Comparison of ENCODE assay signal across 2 cellular contexts in the genomic region with DNA sequence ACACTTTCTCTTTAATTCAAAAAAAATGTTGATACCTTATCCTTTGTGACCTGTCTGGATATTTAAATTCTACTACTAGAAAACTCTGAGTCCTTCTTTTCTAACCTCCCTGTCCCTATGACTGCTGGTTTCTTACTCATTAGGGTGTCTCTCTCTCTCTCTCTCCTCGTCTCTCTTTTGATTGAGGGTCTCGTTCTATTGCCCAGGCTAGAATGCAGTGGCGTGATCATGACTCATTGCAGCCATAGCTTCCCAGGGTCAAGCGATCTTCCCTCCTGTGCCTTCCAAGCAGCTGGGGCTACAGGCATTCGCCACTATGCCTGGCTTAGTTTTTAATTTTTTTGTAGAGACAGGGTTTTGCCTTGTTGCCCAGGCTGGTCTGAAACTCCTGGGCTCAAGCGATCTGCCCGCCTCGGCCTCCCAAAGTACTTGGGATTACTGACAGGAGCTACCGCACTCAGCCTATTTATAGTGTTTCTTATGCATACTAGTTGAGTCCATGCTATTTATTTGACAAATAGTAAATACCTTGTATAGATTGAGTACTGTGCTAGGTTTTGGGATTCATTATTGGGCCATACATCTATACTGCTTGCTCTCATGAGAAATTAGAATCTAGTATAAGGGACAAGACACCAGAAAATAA.
TF ChIP-seq lines count a peak whose summit lies in the region.

No MANE protein-coding gene starts in this region.

TF ChIP-seq in SK-N-SH, 30 proteins besides CTCF, POLR2A, EP300 and RAD21 (continued from another document):
- no peak for TF ChIP-seq NFIC (IDR thresholded peaks at IDR 0.05; ENCODE audit: borderline replicate concordance)
- no peak for TF ChIP-seq SMC3 (IDR thresholded peaks at IDR 0.05; ENCODE audit: low read depth, low read length)
- TF ChIP-seq FOXM1 (IDR thresholded peaks at IDR 0.05; ENCODE audit: low read depth) = no peak
TF ChIP-seq in SK-N-SH: peak in this region for 0.

TF ChIP-seq in SK-N-SH treated with all-trans-retinoic acid at 6 μM for 48 hours, 23 proteins besides CTCF, POLR2A, EP300 and RAD21 (continued from another document):
- TF ChIP-seq, protein P1, sequence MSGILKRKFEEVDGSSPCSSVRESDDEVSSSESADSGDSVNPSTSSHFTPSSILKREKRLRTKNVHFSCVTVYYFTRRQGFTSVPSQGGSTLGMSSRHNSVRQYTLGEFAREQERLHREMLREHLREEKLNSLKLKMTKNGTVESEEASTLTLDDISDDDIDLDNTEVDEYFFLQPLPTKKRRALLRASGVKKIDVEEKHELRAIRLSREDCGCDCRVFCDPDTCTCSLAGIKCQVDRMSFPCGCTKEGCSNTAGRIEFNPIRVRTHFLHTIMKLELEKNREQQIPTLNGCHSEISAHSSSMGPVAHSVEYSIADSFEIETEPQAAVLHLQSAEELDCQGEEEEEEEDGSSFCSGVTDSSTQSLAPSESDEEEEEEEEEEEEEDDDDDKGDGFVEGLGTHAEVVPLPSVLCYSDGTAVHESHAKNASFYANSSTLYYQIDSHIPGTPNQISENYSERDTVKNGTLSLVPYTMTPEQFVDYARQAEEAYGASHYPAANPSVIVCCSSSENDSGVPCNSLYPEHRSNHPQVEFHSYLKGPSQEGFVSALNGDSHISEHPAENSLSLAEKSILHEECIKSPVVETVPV (CRISPR knock-in tag; IDR thresholded peaks at IDR 0.05) = no peak
- TF ChIP-seq, protein P2, sequence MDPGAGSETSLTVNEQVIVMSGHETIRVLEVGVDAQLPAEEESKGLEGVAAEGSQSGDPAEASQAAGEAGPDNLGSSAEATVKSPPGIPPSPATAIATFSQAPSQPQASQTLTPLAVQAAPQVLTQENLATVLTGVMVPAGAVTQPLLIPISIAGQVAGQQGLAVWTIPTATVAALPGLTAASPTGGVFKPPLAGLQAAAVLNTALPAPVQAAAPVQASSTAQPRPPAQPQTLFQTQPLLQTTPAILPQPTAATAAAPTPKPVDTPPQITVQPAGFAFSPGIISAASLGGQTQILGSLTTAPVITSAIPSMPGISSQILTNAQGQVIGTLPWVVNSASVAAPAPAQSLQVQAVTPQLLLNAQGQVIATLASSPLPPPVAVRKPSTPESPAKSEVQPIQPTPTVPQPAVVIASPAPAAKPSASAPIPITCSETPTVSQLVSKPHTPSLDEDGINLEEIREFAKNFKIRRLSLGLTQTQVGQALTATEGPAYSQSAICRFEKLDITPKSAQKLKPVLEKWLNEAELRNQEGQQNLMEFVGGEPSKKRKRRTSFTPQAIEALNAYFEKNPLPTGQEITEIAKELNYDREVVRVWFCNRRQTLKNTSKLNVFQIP (CRISPR knock-in tag; IDR thresholded peaks at IDR 0.05; ENCODE audit: borderline replicate concordance, low read depth) = no peak
- TF ChIP-seq ZFP30 (CRISPR knock-in tag; IDR thresholded peaks at IDR 0.05) (no peak), TCF4 (CRISPR knock-in tag; IDR thresholded peaks at IDR 0.05; ENCODE audit: borderline replicate concordance) (no peak)
